16 cellular contexts compared by ENCODE assay signal in genomic region chr6:109939654-109940053, GRCh38. TPM values are rescaled to one million over a fixed set of nuclear protein-coding genes. Genes with fewer than 3 reads are reported as not detected.
"Had no signal": no experiment of that assay in that cellular context is flagged by ENCODE, and none has a peak within 500 bp of the region (broad histone marks: within the 10 kb centered on the region; RNA-seq: fewer than 3 reads in every experiment).

No MANE protein-coding gene starts in this region.

- H3K27me3 ChIP-seq: brain microvascular endothelial cell had no signal

- H3K36me3 ChIP-seq: brain microvascular endothelial cell had no signal

- ATAC-seq: activated CD8-positive, alpha-beta T cell treated with anti-CD3 and anti-CD28 coated beads, Interleukin-2, amount 10 ng/mL, durations not matched to agents 7 days and 5 days; stimulated activated naive CD8-positive, alpha-beta T cell treated with anti-CD3 and anti-CD28 coated beads, Interleukin-15, amount 100 ng/mL, for 72 hours had no signal

- H3K27ac ChIP-seq: brain microvascular endothelial cell had no signal

- DNase-seq: activated CD4-positive, alpha-beta T cell treated with anti-CD3 and anti-CD28 coated beads, Interleukin-2, amount 10 ng/mL, durations not matched to agents 24 days and 14 days; activated CD4-positive, CD25-positive, alpha-beta regulatory T cell; activated CD8-positive, alpha-beta memory T cell treated with anti-CD3 and anti-CD28 coated beads, Interleukin-2, amount 50 U/mL, for 4 hours; activated CD8-positive, alpha-beta T cell treated with anti-CD3 and anti-CD28 coated beads, Interleukin-2, amount 10 ng/mL, durations not matched to agents 7 days and 5 days; activated gamma-delta T cell treated with Interleukin-2 at 50 U/mL for 16 hours; brain microvascular endothelial cell; cerebellar nuclear complex; effector memory CD4-positive, alpha-beta T cell; nucleus accumbens; posterior cingulate gyrus; stimulated activated CD4-positive, alpha-beta T cell treated with anti-CD3 and anti-CD28 coated beads, Interleukin-1b, Interleukin-23, amount 100 ng/mL, for 48 hours; stimulated activated naive CD8-positive, alpha-beta T cell treated with anti-CD3 and anti-CD28 coated beads, Interleukin-15, amount 100 ng/mL, for 72 hours had no signal

RNA-seq across cellular contexts. Expression of gene GPR6, which starts 38.5 kb away (rescaled TPM):
- total RNA-seq: activated CD4-positive, alpha-beta T cell treated with anti-CD3 and anti-CD28 coated beads, Interleukin-2, amount 10 ng/mL, durations not matched to agents 24 days and 14 days; activated CD8-positive, alpha-beta T cell treated with anti-CD3 and anti-CD28 coated beads, Interleukin-2, amount 10 ng/mL, durations not matched to agents 7 days and 5 days; fibroblast of lung; kidney epithelial cell; liver; mesenteric fat pad had no signal
- polyA plus RNA-seq: fibroblast of lung, liver had no signal
